In the genomic region with DNA sequence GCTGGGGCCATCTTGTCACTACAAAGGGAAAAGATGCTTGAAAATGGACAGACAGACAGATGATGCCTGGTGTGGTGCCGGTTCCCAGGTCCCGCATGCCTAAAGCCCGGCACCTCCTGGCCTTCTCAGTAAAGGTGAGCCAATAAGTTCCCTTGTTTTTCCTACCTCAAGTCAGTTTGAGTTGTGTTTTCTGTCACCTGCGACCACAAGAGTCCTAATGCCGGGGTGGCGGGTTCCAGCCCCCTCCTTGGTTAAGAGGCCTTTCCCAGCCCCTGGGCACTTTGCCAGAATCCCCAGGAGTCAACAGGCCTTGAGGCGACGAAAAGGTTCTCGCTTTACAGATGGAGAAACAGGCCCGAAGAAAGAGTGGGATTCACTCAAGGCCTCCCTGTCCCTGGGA, we compare ENCODE assay signal across 24 cellular contexts. TPM values are rescaled to one million over a fixed set of nuclear protein-coding genes. Genes with fewer than 3 reads are reported as not detected.
"Had no signal": no experiment of that assay in that cellular context is flagged by ENCODE, and none has a peak within 500 bp of the region (broad histone marks: within the 10 kb centered on the region; RNA-seq: fewer than 3 reads in every experiment).

No MANE protein-coding gene starts in this region.

- H3K27ac Mint-ChIP-seq: activated B cell treated with CpG ODN at 0.5 μM for 24 hours; activated CD4-positive, alpha-beta memory T cell treated with anti-CD3 and anti-CD28 coated beads for 36 hours; activated naive CD4-positive, alpha-beta T cell treated with anti-CD3 and anti-CD28 coated beads, Interleukin-2, amount 10 ng/mL, durations not matched to agents 7 days and 5 days; activated naive CD8-positive, alpha-beta T cell treated with anti-CD3 and anti-CD28 coated beads, Interleukin-2, amount 50 U/mL, for 24 hours; activated T-cell treated with anti-CD3 and anti-CD28 coated beads, Interleukin-2, amount 50 U/mL, for 72 hours; endodermal cell; naive thymus-derived CD8-positive, alpha-beta T cell; stimulated activated naive CD8-positive, alpha-beta T cell treated with anti-CD3 and anti-CD28 coated beads, Interleukin-15, Interleukin-2, amounts not matched to agents 100 ng/mL and 50 ng/mL, for 24 hours had no signal

- H3K4me3 Mint-ChIP-seq: activated B cell treated with CpG ODN at 0.5 μM for 24 hours; activated CD4-positive, alpha-beta memory T cell treated with anti-CD3 and anti-CD28 coated beads for 36 hours; activated naive CD4-positive, alpha-beta T cell treated with anti-CD3 and anti-CD28 coated beads, Interleukin-2, amount 10 ng/mL, durations not matched to agents 7 days and 5 days; activated naive CD8-positive, alpha-beta T cell treated with anti-CD3 and anti-CD28 coated beads, Interleukin-2, amount 50 U/mL, for 24 hours; activated T-cell treated with anti-CD3 and anti-CD28 coated beads, Interleukin-2, amount 50 U/mL, for 72 hours; endodermal cell; naive thymus-derived CD8-positive, alpha-beta T cell; stimulated activated naive CD8-positive, alpha-beta T cell treated with anti-CD3 and anti-CD28 coated beads, Interleukin-15, Interleukin-2, amounts not matched to agents 100 ng/mL and 50 ng/mL, for 24 hours had no signal

- H3K27me3 ChIP-seq: ovary, thyroid gland had no signal

- H3K4me1 Mint-ChIP-seq: activated naive CD4-positive, alpha-beta T cell treated with anti-CD3 and anti-CD28 coated beads, Interleukin-2, amount 10 ng/mL, durations not matched to agents 7 days and 5 days; naive thymus-derived CD8-positive, alpha-beta T cell had no signal

- H3K4me3 ChIP-seq: esophagus squamous epithelium, gastrocnemius medialis, left lung, ovary, thyroid gland had no signal

- H3K36me3 Mint-ChIP-seq: activated naive CD4-positive, alpha-beta T cell treated with anti-CD3 and anti-CD28 coated beads, Interleukin-2, amount 10 ng/mL, durations not matched to agents 7 days and 5 days had no signal

- H3K27ac ChIP-seq: esophagus squamous epithelium, gastrocnemius medialis, left lung, ovary, thyroid gland had no signal

- H3K9me3 Mint-ChIP-seq: activated CD4-positive, alpha-beta memory T cell treated with anti-CD3 and anti-CD28 coated beads for 36 hours; activated naive CD4-positive, alpha-beta T cell treated with anti-CD3 and anti-CD28 coated beads, Interleukin-2, amount 10 ng/mL, durations not matched to agents 7 days and 5 days; activated naive CD8-positive, alpha-beta T cell treated with anti-CD3 and anti-CD28 coated beads, Interleukin-2, amount 50 U/mL, for 24 hours; stimulated activated naive CD8-positive, alpha-beta T cell treated with anti-CD3 and anti-CD28 coated beads, Interleukin-15, Interleukin-2, amounts not matched to agents 100 ng/mL and 50 ng/mL, for 24 hours had no signal

- H3K4me1 ChIP-seq: esophagus squamous epithelium, gastrocnemius medialis, left lung had no signal

- DNase-seq: activated B cell treated with CpG ODN at 0.5 μM for 24 hours; activated CD4-positive, alpha-beta memory T cell treated with anti-CD3 and anti-CD28 coated beads for 36 hours; activated CD4-positive, alpha-beta T cell treated with anti-CD3 and anti-CD28 coated beads for 4 hours; activated effector memory CD4-positive, alpha-beta T cell treated with Interleukin-2 at 50 U/mL for 16 hours; activated naive CD4-positive, alpha-beta T cell treated with anti-CD3 and anti-CD28 coated beads, Interleukin-2, amount 10 ng/mL, durations not matched to agents 7 days and 5 days; activated naive CD8-positive, alpha-beta T cell treated with anti-CD3 and anti-CD28 coated beads, Interleukin-2, amount 50 U/mL, for 24 hours; activated T-cell treated with anti-CD3 and anti-CD28 coated beads, Interleukin-2, amount 50 U/mL, for 72 hours; cortex of kidney; endodermal cell; esophagus squamous epithelium; gastrocnemius medialis; hippocampal formation; kidney glomerular epithelial cell; left lung; naive thymus-derived CD8-positive, alpha-beta T cell; ovary; right cardiac atrium; stimulated activated CD4-positive, alpha-beta T cell treated with anti-CD3 and anti-CD28 coated beads, Interleukin-1b, Interleukin-23, amount 100 ng/mL, for 48 hours; thyroid gland had no signal

- ATAC-seq: activated naive CD8-positive, alpha-beta T cell treated with anti-CD3 and anti-CD28 coated beads, Interleukin-2, amount 50 U/mL, for 24 hours; activated T-cell treated with anti-CD3 and anti-CD28 coated beads, Interleukin-2, amount 50 U/mL, for 72 hours; gastrocnemius medialis; left lung; naive thymus-derived CD8-positive, alpha-beta T cell; right cardiac atrium had no signal

- H3K36me3 ChIP-seq: esophagus squamous epithelium, gastrocnemius medialis, left lung, ovary, thyroid gland had no signal

- H3K9me3 ChIP-seq: esophagus squamous epithelium, gastrocnemius medialis, left lung, thyroid gland had no signal

RNA-seq across cellular contexts. Expression of gene FGF19, which starts 9.0 kb away (rescaled TPM):
- total RNA-seq: activated B cell treated with CpG ODN at 0.5 μM for 24 hours; activated CD4-positive, alpha-beta memory T cell treated with anti-CD3 and anti-CD28 coated beads for 36 hours; esophagus squamous epithelium; gastrocnemius medialis; left lung; lung microvascular endothelial cell; naive thymus-derived CD8-positive, alpha-beta T cell; pulmonary artery endothelial cell; right cardiac atrium; skeletal muscle tissue; thyroid gland; urinary bladder had no signal
- polyA plus RNA-seq: naive thymus-derived CD8-positive, alpha-beta T cell; ovary; right cardiac atrium; urinary bladder had no signal
